15 cellular contexts compared by ENCODE assay signal in the genomic region with DNA sequence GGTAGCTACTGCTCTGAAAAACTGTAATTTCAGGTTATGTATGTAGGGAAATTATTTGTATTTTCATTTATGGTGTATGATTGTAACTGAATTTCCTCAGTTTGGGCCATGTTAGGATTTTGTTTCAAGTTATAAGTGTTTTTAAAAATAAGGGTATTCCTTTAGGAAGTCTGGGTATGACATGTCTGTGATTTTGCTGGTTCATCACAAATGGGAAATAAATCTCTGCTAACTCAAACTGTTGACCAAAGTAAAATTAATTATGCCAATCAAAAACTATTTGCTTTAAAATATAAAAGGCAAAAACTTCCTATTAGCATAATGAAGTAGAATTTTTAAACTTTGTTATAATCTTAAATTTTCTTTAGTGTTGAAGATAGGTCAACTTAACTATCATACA. TPM values are rescaled to one million over a fixed set of nuclear protein-coding genes. Genes with fewer than 3 reads are reported as not detected.
DNase-seq lines count a peak whose midpoint lies in the region; ATAC-seq and TF ChIP-seq lines count a peak whose summit lies in the region.
"Had no signal": no experiment of that assay in that cellular context is flagged by ENCODE, and none has a peak within 500 bp of the region (broad histone marks: within the 10 kb centered on the region; RNA-seq: fewer than 3 reads in every experiment).

No MANE protein-coding gene starts in this region.

- no peaks in the 10 kb centered on the region for H3K9me3 Mint-ChIP-seq in activated naive CD8-positive, alpha-beta T cell treated with anti-CD3 and anti-CD28 coated beads, Interleukin-2, amount 10 ng/mL, durations not matched to agents 7 days and 5 days
- H3K9me3 Mint-ChIP-seq in activated naive CD8-positive, alpha-beta T cell treated with anti-CD3 and anti-CD28 coated beads for 36 hours = no peaks in the 10 kb centered on the region
- H3K9me3 Mint-ChIP-seq: WTC11 had no signal

- peak overlapping the region; percentile 96 for H3K4me3 ChIP-seq in OCI-LY7 (ENCODE audit: low read depth, low read length, poor library complexity, severe bottlenecking)
- peak overlapping the region; percentile 19 for H3K4me3 ChIP-seq in fibroblast of villous mesenchyme (ENCODE audit: low read depth, low read length)
- peak overlapping the region; percentile 90 for H3K4me3 ChIP-seq in suprapubic skin

- TF ChIP-seq EP300 in suprapubic skin (IDR thresholded peaks at IDR 0.05) = no peak

- H3K27ac Mint-ChIP-seq in activated naive CD8-positive, alpha-beta T cell treated with anti-CD3 and anti-CD28 coated beads, Interleukin-2, amount 10 ng/mL, durations not matched to agents 7 days and 5 days = no peak overlapping the region
- no peak overlapping the region for H3K27ac Mint-ChIP-seq in activated naive CD8-positive, alpha-beta T cell treated with anti-CD3 and anti-CD28 coated beads for 36 hours

- H3K79me2 ChIP-seq in OCI-LY7 (ENCODE audit: insufficient read depth, low read depth, low read length) = peaks cover 100% of the 10 kb centered on the region

- no peaks in the 10 kb centered on the region for H3K27me3 ChIP-seq in suprapubic skin

- DNase-seq in activated naive CD8-positive, alpha-beta T cell treated with anti-CD3 and anti-CD28 coated beads, Interleukin-2, amount 10 ng/mL, durations not matched to agents 7 days and 5 days = no peak
- DNase-seq in activated naive CD8-positive, alpha-beta T cell treated with anti-CD3 and anti-CD28 coated beads for 36 hours = no peak
- DNase-seq in OCI-LY7 (ENCODE audit: low spot score) (no peak), fibroblast of villous mesenchyme (ENCODE audit: low read depth) (no peak), suprapubic skin (ENCODE audit: low spot score in 2 of 2) (no peak), NCI-H774 (lab: John Stamatoyannopoulos, UW) (no peak), substantia nigra (lab: John Stamatoyannopoulos, UW) (no peak)
- DNase-seq: activated naive CD4-positive, alpha-beta T cell treated with Interleukin-2 at 50 U/mL for 16 hours; central memory CD4-positive, alpha-beta T cell; left cardiac atrium; NCI-H1105; NCI-H226; stimulated activated naive CD8-positive, alpha-beta T cell treated with anti-CD3 and anti-CD28 coated beads, Interleukin-15, Interleukin-2, amounts not matched to agents 100 U/mL and 50 U/mL, for 24 hours had no signal

- H4K20me1 ChIP-seq in OCI-LY7 (ENCODE audit: insufficient read depth, low read length) = peaks cover 56% of the 10 kb centered on the region

- H3K4me2 ChIP-seq in OCI-LY7 (ENCODE audit: low read length) = peak overlapping the region; percentile 89

- H3K27ac ChIP-seq in OCI-LY7 (ENCODE audit: low read depth, low read length, poor library complexity, severe bottlenecking) = no peak overlapping the region
- H3K27ac ChIP-seq in suprapubic skin = no peak overlapping the region
- no peak overlapping the region for H3K27ac ChIP-seq in substantia nigra (ENCODE audit: low read depth, low read length, poor library complexity, severe bottlenecking)

- BruUV-seq in OCI-LY7 (replicated peaks; lab: Mats Ljungman, UMichigan) = no TSS peak

- no peak for TF ChIP-seq CTCF in OCI-LY7 (conservative IDR thresholded peaks at IDR 0.05; ENCODE audit: low read length)
- TF ChIP-seq CTCF in fibroblast of villous mesenchyme (IDR thresholded peaks at IDR 0.05; ENCODE audit: insufficient read depth, low read depth, low read length) = no peak
- no peak for TF ChIP-seq CTCF in suprapubic skin (IDR thresholded peaks at IDR 0.05)

- H3K4me1 Mint-ChIP-seq in activated naive CD8-positive, alpha-beta T cell treated with anti-CD3 and anti-CD28 coated beads, Interleukin-2, amount 10 ng/mL, durations not matched to agents 7 days and 5 days = peaks cover 37% of the 10 kb centered on the region
- H3K4me1 Mint-ChIP-seq in activated naive CD8-positive, alpha-beta T cell treated with anti-CD3 and anti-CD28 coated beads for 36 hours = peaks cover 67% of the 10 kb centered on the region

- H3K36me3 Mint-ChIP-seq in activated naive CD8-positive, alpha-beta T cell treated with anti-CD3 and anti-CD28 coated beads, Interleukin-2, amount 10 ng/mL, durations not matched to agents 7 days and 5 days = peaks cover 39% of the 10 kb centered on the region
- peaks cover 27% of the 10 kb centered on the region for H3K36me3 Mint-ChIP-seq in activated naive CD8-positive, alpha-beta T cell treated with anti-CD3 and anti-CD28 coated beads for 36 hours

- H3K36me3 ChIP-seq in OCI-LY7 (ENCODE audit: insufficient read depth, low read length) = peaks cover 92% of the 10 kb centered on the region
- H3K36me3 ChIP-seq in suprapubic skin = no peaks in the 10 kb centered on the region

- no peak overlapping the region for H2AFZ ChIP-seq in OCI-LY7 (ENCODE audit: low read length)

- H3K4me3 Mint-ChIP-seq in activated naive CD8-positive, alpha-beta T cell treated with anti-CD3 and anti-CD28 coated beads, Interleukin-2, amount 10 ng/mL, durations not matched to agents 7 days and 5 days = peak overlapping the region; percentile 5
- H3K4me3 Mint-ChIP-seq in activated naive CD8-positive, alpha-beta T cell treated with anti-CD3 and anti-CD28 coated beads for 36 hours = no peak overlapping the region
- H3K4me3 Mint-ChIP-seq: WTC11 had no signal

- TF ChIP-seq POLR2A in suprapubic skin (IDR thresholded peaks at IDR 0.05) = no peak

- H3K9me3 ChIP-seq in OCI-LY7 (ENCODE audit: low read length) (no peaks in the 10 kb centered on the region), suprapubic skin (no peaks in the 10 kb centered on the region)

- H3K27me3 Mint-ChIP-seq in activated naive CD8-positive, alpha-beta T cell treated with anti-CD3 and anti-CD28 coated beads, Interleukin-2, amount 10 ng/mL, durations not matched to agents 7 days and 5 days = no peaks in the 10 kb centered on the region
- H3K27me3 Mint-ChIP-seq in activated naive CD8-positive, alpha-beta T cell treated with anti-CD3 and anti-CD28 coated beads for 36 hours = no peaks in the 10 kb centered on the region

- H3K4me1 ChIP-seq in OCI-LY7 (ENCODE audit: insufficient read depth, low read length, poor library complexity, severe bottlenecking) = peaks cover 57% of the 10 kb centered on the region
- H3K4me1 ChIP-seq in suprapubic skin = peaks cover 74% of the 10 kb centered on the region

- H3K9me2 ChIP-seq in OCI-LY7 (ENCODE audit: insufficient read depth, low read length) = no peaks in the 10 kb centered on the region

- ATAC-seq in activated naive CD8-positive, alpha-beta T cell treated with anti-CD3 and anti-CD28 coated beads, Interleukin-2, amount 10 ng/mL, durations not matched to agents 7 days and 5 days (ENCODE audit: low read depth) = no peak
- ATAC-seq in HG03108 (IDR thresholded peaks at IDR 0.05; ENCODE audit: unreplicated experiment) = no peak
- ATAC-seq: left cardiac atrium; stimulated activated naive CD8-positive, alpha-beta T cell treated with anti-CD3 and anti-CD28 coated beads, Interleukin-15, Interleukin-2, amounts not matched to agents 100 U/mL and 50 U/mL, for 24 hours; WTC11 had no signal

- intact Hi-C loops in OCI-LY7 (cut with micrococcal nuclease; ENCODE audit: unreplicated experiment) = no loop called here

- POLR2A ChIA-PET in activated naive CD8-positive, alpha-beta T cell treated with anti-CD3 and anti-CD28 coated beads, Interleukin-2, amount 10 ng/mL, durations not matched to agents 7 days and 5 days (lab: Charles Lee) = interaction anchor here (0.6 kb wide), 1 partner anchor 80 kb away, joined by 3 read pairs; no protein-coding TSS in a partner anchor
- POLR2A ChIA-PET in OCI-LY7 (lab: Charles Lee) = interaction anchor here (0.7 to 4.0 kb wide), 7 partner anchors 8 to 243 kb away, joined by 3 to 30 read pairs (median 3); a partner anchor contains a TSS

- CTCF ChIA-PET in OCI-LY7 (lab: Charles Lee; ENCODE audit: unreplicated experiment) = interaction anchor here (1.6 kb wide), 1 partner anchor 245 kb away, joined by 3 read pairs; no protein-coding TSS in a partner anchor

RNA-seq across cellular contexts. Expression of a gene that starts 6.7 kb away (rescaled TPM):
- total RNA-seq in activated naive CD8-positive, alpha-beta T cell treated with anti-CD3 and anti-CD28 coated beads, Interleukin-2, amount 10 ng/mL, durations not matched to agents 7 days and 5 days = 10 to 100 TPM; 81.9 to 97.1 TPM
- 10 to 100 TPM; 44.5 to 50.8 TPM for total RNA-seq in activated naive CD8-positive, alpha-beta T cell treated with anti-CD3 and anti-CD28 coated beads for 36 hours
- 113 and 135 TPM in 2 replicates for total RNA-seq in OCI-LY7 (2014; rRNA removed; shearing (Covaris generic))
- 173 and 176 TPM in 2 replicates for total RNA-seq in OCI-LY7 (2022)
- 265 and 276 TPM in 2 replicates for total RNA-seq in fibroblast of villous mesenchyme
- total RNA-seq in suprapubic skin = 100 to 1,000 TPM in 2 of 4 donors, 10 to 100 TPM in 2; 69.1 to 141 (median 91.8) TPM

RNA-seq across cellular contexts. Expression of a gene that starts 6.8 kb away (rescaled TPM):
- under 1 TPM; 0.69 to 0.71 TPM for total RNA-seq in activated naive CD8-positive, alpha-beta T cell treated with anti-CD3 and anti-CD28 coated beads, Interleukin-2, amount 10 ng/mL, durations not matched to agents 7 days and 5 days
- total RNA-seq in activated naive CD8-positive, alpha-beta T cell treated with anti-CD3 and anti-CD28 coated beads for 36 hours = under 1 TPM; 0.58 to 0.64 TPM
- total RNA-seq in OCI-LY7 (2014; rRNA removed; shearing (Covaris generic)) = 2.4 and 3.8 TPM in 2 replicates
- total RNA-seq in OCI-LY7 (2022) = 5.1 and 5.5 TPM in 2 replicates
- 0.86 and 0.97 TPM in 2 replicates for total RNA-seq in fibroblast of villous mesenchyme
- total RNA-seq in suprapubic skin = under 1 TPM in 3 of 4 donors, not detected in 1; 0.24 to 0.85 (median 0.34) TPM

RNA-seq across cellular contexts. Expression of a gene that starts 52.1 kb away (rescaled TPM):
- total RNA-seq in activated naive CD8-positive, alpha-beta T cell treated with anti-CD3 and anti-CD28 coated beads, Interleukin-2, amount 10 ng/mL, durations not matched to agents 7 days and 5 days = 10 to 100 TPM; 45.7 to 45.9 TPM
- 10 to 100 TPM; 49.2 to 49.6 TPM for total RNA-seq in activated naive CD8-positive, alpha-beta T cell treated with anti-CD3 and anti-CD28 coated beads for 36 hours
- total RNA-seq in OCI-LY7 (2014; rRNA removed; shearing (Covaris generic)) = 17.7 and 19.6 TPM in 2 replicates
- total RNA-seq in OCI-LY7 (2022) = 44.7 and 47.7 TPM in 2 replicates
- total RNA-seq in fibroblast of villous mesenchyme = 30.6 and 51.8 TPM in 2 replicates
- 10 to 100 TPM; 29.9 to 40.6 (median 31.5) TPM for total RNA-seq in suprapubic skin

Comparison
In these comparisons a context has a peak if more than half of its experiments do, and no peak if none do; other contexts are left out.
1. H3K4me3 ChIP-seq: peak in every context shown above with its lines; median percentile 96 in OCI-LY7; 90 in suprapubic skin; 19 in fibroblast of villous mesenchyme.